8 cellular contexts compared by ENCODE assay signal in the genomic region with DNA sequence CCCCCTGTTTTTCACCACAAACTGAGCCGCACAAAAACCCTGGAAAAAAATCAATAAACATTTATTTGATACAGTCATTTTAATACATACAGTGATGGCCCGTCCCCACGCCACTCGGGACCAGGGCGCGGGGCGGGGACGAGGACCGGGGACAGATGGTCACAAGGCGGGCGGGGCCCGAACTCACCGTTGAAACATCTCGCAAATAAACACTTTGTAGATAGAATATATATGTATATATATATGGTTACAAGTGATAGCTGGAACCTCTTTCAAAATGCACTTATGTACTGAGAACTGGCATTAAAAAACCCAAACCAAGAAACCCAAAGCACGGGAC. TPM values are rescaled to one million over a fixed set of nuclear protein-coding genes. Genes with fewer than 3 reads are reported as not detected.
DNase-seq lines count a peak whose midpoint lies in the region; ATAC-seq and TF ChIP-seq lines count a peak whose summit lies in the region.

No MANE protein-coding gene starts in this region.

- no peaks in the 10 kb centered on the region for H3K9me3 Mint-ChIP-seq in MCF 10A (ENCODE audit: unreplicated experiment)

- H3K9me3 ChIP-seq in muscle layer of duodenum (ENCODE audit: control insufficient read depth in 1 of 2, low read length in 2 of 2) = no peaks in the 10 kb centered on the region

- CTCF ChIA-PET in MCF 10A (lab: Yijun Ruan, JAX) = interaction anchor here (0.6 to 2.5 kb wide), 9 partner anchors 14 to 665 kb away, joined by 3 to 12 read pairs (median 4); no protein-coding TSS in a partner anchor

- peaks cover 9 to 51% of the 10 kb centered on the region in 2 donors for H3K4me1 ChIP-seq in muscle layer of duodenum (ENCODE audit: control insufficient read depth in 1 of 2, insufficient read depth in 2 of 2, low read length in 2 of 2)

- ATAC-seq in GM18867 (IDR thresholded peaks at IDR 0.05; ENCODE audit: unreplicated experiment) = peak; percentile 13
- ATAC-seq in HG03378 (IDR thresholded peaks at IDR 0.05; ENCODE audit: unreplicated experiment) = peak; percentile 26

- H3K27ac Mint-ChIP-seq in MCF 10A (ENCODE audit: low read depth, unreplicated experiment) = no peak overlapping the region

- H3K27ac ChIP-seq in muscle layer of duodenum (ENCODE audit: low read length) = no peak overlapping the region

- intact Hi-C loops in MCF 10A (cut with micrococcal nuclease) = loop anchor here (5.0 kb wide), 2 partner anchors 249 to 419 kb away; a partner anchor contains a TSS
- intact Hi-C loops in head of caudate nucleus (cut with DNase I) = loop anchor here (5.0 kb wide), 1 partner anchor 106 kb away; a partner anchor contains a TSS

- no TSS peak for BruUV-seq in MCF 10A (replicated peaks; lab: Mats Ljungman, UMichigan)

- peak overlapping the region; percentile 74 for H3K4me3 Mint-ChIP-seq in MCF 10A (ENCODE audit: unreplicated experiment)

- H3K4me3 ChIP-seq in muscle layer of duodenum (ENCODE audit: low read depth in 1 of 2, low read length in 2 of 2) = peak overlapping the region; percentile 33 to 96

- DNase-seq in MCF 10A (ENCODE audit: unreplicated experiment) (no peak), head of caudate nucleus (no peak), activated gamma-delta T cell treated with Interleukin-2 at 50 U/mL for 16 hours (no peak)
- no peak for DNase-seq in stimulated activated CD4-positive, alpha-beta T cell treated with anti-CD3 and anti-CD28 coated beads, Interleukin-2, amount 100 ng/mL, for 24 hours
- DNase-seq in stimulated activated CD4-positive, alpha-beta T cell treated with anti-CD3 and anti-CD28 coated beads, Interleukin-4, amount 100 ng/mL, for 1 hour = no peak

- peaks cover 0 to 21% of the 10 kb centered on the region in 2 donors for H3K36me3 ChIP-seq in muscle layer of duodenum (ENCODE audit: control insufficient read depth in 1 of 2, insufficient read depth in 2 of 2, low read length in 2 of 2)

- H3K4me1 Mint-ChIP-seq in MCF 10A (ENCODE audit: insufficient read depth, unreplicated experiment) = peaks cover 21% of the 10 kb centered on the region

- TF ChIP-seq CTCF in MCF 10A (IDR thresholded peaks at IDR 0.05; ENCODE audit: unreplicated experiment) = no peak

- no peaks in the 10 kb centered on the region for H3K27me3 ChIP-seq in muscle layer of duodenum (ENCODE audit: low read depth, low read length)

- POLR2A ChIA-PET in MCF 10A (lab: Yijun Ruan, JAX) = interaction anchor here (0.6 to 3.7 kb wide), 32 partner anchors 12 to 436 kb away, joined by 3 to 74 read pairs (median 6); a partner anchor contains a TSS

- H3K27me3 Mint-ChIP-seq in MCF 10A (ENCODE audit: insufficient read depth, unreplicated experiment) = no peaks in the 10 kb centered on the region

- H3K36me3 Mint-ChIP-seq in MCF 10A (ENCODE audit: insufficient read depth, unreplicated experiment) = peaks cover 13% of the 10 kb centered on the region

RNA-seq across cellular contexts. Expression of a gene that starts 0.4 kb away (rescaled TPM):
- 38.6 and 43.7 TPM in 2 replicates for total RNA-seq in MCF 10A (2022)

RNA-seq across cellular contexts. Expression of a gene that starts 13.1 kb away (rescaled TPM):
- 23.5 and 26.6 TPM in 2 replicates for total RNA-seq in MCF 10A (2022)

RNA-seq across cellular contexts. Expression of a gene that starts 22.8 kb away (rescaled TPM):
- total RNA-seq in MCF 10A (2022) = 4.4 and 4.5 TPM in 2 replicates

RNA-seq across cellular contexts. Expression of a gene that starts 24.3 kb away (rescaled TPM):
- 70.9 and 88.5 TPM in 2 replicates for total RNA-seq in MCF 10A (2022)
